10 cellular contexts compared by ENCODE assay signal in the genomic region with DNA sequence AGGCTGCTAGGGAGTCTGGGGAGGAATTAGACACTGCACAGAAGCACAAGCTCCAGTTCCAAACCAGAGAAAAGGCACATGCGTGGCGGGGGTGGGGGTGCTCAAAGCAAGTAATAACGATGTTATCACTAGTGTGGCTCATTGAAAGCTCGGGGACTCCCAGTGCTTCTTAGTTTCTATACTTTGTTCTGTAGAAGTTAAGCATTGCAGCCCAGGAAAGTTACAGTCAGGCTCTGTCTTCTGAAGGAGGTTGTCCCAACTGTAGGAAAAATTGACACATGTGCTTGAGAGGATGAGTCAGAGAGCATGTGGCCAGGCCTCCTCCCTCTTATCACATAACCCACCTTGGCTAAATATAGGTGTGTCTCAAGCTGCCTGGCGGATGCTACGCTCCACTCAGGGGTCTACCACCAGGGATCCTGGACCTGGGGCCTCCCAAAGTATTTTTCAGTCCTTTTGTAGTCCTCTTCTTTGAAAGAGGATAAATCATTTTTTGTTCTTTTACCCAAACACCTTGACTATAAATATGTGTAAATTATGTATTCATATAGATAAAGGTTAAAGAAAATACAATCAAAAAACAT. TPM values are rescaled to one million over a fixed set of nuclear protein-coding genes. Genes with fewer than 3 reads are reported as not detected.
DNase-seq lines count a peak whose midpoint lies in the region; FAIRE-seq and TF ChIP-seq lines count a peak whose summit lies in the region.
"Had no signal": no experiment of that assay in that cellular context is flagged by ENCODE, and none has a peak within 500 bp of the region (broad histone marks: within the 10 kb centered on the region; RNA-seq: fewer than 3 reads in every experiment).

No MANE protein-coding gene starts in this region.

- peak overlapping the region; percentile 61 for H3K4me3 Mint-ChIP-seq in activated CD4-positive, alpha-beta T cell treated with anti-CD3 and anti-CD28 coated beads, Interleukin-2, amount 10 ng/mL, durations not matched to agents 24 days and 14 days

- intact Hi-C loops in activated CD4-positive, alpha-beta T cell treated with anti-CD3 and anti-CD28 coated beads, Interleukin-2, amount 10 ng/mL, durations not matched to agents 24 days and 14 days (cut with micrococcal nuclease) = loop anchor here (1.0 to 5.0 kb wide), 9 partner anchors 10 to 929 kb away; a partner anchor contains a TSS
- intact Hi-C loops in testis (cut with DNase I; ENCODE audit: low total_unique reads) = no loop called here

- no peaks in the 10 kb centered on the region for H3K9me3 ChIP-seq in testis

- H3K4me3 ChIP-seq in fibroblast of the aortic adventitia (ENCODE audit: low read depth, low read length) (peak overlapping the region; percentile 10), testis (no peak overlapping the region)
- H3K4me3 ChIP-seq: skin epidermis had no signal

- no peak for FAIRE-seq in HTR-8/SVneo (lab: Jason Lieb, UNC)

- no peaks in the 10 kb centered on the region for H3K9me3 Mint-ChIP-seq in activated CD4-positive, alpha-beta T cell treated with anti-CD3 and anti-CD28 coated beads, Interleukin-2, amount 10 ng/mL, durations not matched to agents 24 days and 14 days

- no peak for TF ChIP-seq POLR2A in testis (IDR thresholded peaks at IDR 0.05)

- DNase-seq in activated CD4-positive, alpha-beta T cell treated with anti-CD3 and anti-CD28 coated beads for 24 hours (ENCODE audit: low read depth in 2 of 2) = peak; percentile 54 to 63
- DNase-seq in activated CD4-positive, alpha-beta T cell treated with anti-CD3 and anti-CD28 coated beads for 1 hour = no peak
- DNase-seq in activated CD4-positive, alpha-beta T cell treated with anti-CD3 and anti-CD28 coated beads, Interleukin-2, amount 10 ng/mL, durations not matched to agents 24 days and 14 days = peak; percentile 77
- DNase-seq in fibroblast of the aortic adventitia (ENCODE audit: low read depth) = peak; percentile 60
- DNase-seq in stimulated activated CD4-positive, alpha-beta T cell treated with anti-CD3 and anti-CD28 coated beads, Interleukin-1b, Interleukin-23, amount 100 ng/mL, for 48 hours = peak; percentile 80
- DNase-seq in NCI-H187 treated with DMSO at 0.1 percent for 48 hours (lab: John Stamatoyannopoulos, UW) = no peak
- DNase-seq in HTR-8/SVneo (ENCODE audit: insufficient read length, low spot score) = no peak
- no peak for DNase-seq in testis

- H3K27me3 Mint-ChIP-seq in activated CD4-positive, alpha-beta T cell treated with anti-CD3 and anti-CD28 coated beads, Interleukin-2, amount 10 ng/mL, durations not matched to agents 24 days and 14 days = no peaks in the 10 kb centered on the region

- no peak overlapping the region for H3K27ac ChIP-seq in testis

- H3K4me1 ChIP-seq in testis = no peaks in the 10 kb centered on the region

- no peak for TF ChIP-seq CTCF in fibroblast of the aortic adventitia (IDR thresholded peaks at IDR 0.05; ENCODE audit: insufficient read depth, low read length)
- no peak for TF ChIP-seq CTCF in testis (IDR thresholded peaks at IDR 0.05)

- H3K36me3 Mint-ChIP-seq in activated CD4-positive, alpha-beta T cell treated with anti-CD3 and anti-CD28 coated beads, Interleukin-2, amount 10 ng/mL, durations not matched to agents 24 days and 14 days (ENCODE audit: low read depth) = no peaks in the 10 kb centered on the region

- H3K27me3 ChIP-seq in testis = no peaks in the 10 kb centered on the region

- 57 to 70% methylated on average over 6 of the region's 6 CpGs for WGBS in testis, 2 donors

- peaks cover 34% of the 10 kb centered on the region for H3K4me1 Mint-ChIP-seq in activated CD4-positive, alpha-beta T cell treated with anti-CD3 and anti-CD28 coated beads, Interleukin-2, amount 10 ng/mL, durations not matched to agents 24 days and 14 days

- H3K36me3 ChIP-seq in testis (ENCODE audit: low read depth, missing control alignments) = no peaks in the 10 kb centered on the region

- peak overlapping the region; percentile 89 for H3K27ac Mint-ChIP-seq in activated CD4-positive, alpha-beta T cell treated with anti-CD3 and anti-CD28 coated beads, Interleukin-2, amount 10 ng/mL, durations not matched to agents 24 days and 14 days

RNA-seq across cellular contexts. Expression of a gene that starts 3.8 kb away (rescaled TPM):
- total RNA-seq in activated CD4-positive, alpha-beta T cell treated with anti-CD3 and anti-CD28 coated beads, Interleukin-2, amount 10 ng/mL, durations not matched to agents 24 days and 14 days = not detected in 2 replicates
- 11.4 and 38.3 TPM in 2 replicates for total RNA-seq in fibroblast of the aortic adventitia (ENCODE audit: low replicate concordance)
- total RNA-seq in testis = under 1 TPM; 0.06 to 0.08 TPM
- 0.45 TPM for polyA plus RNA-seq in testis (ENCODE audit: insufficient read depth, low read depth, low replicate concordance)
- total RNA-seq: T-helper 1 cell treated with Interleukin-12 subunit alpha and Interleukin-12 subunit beta and Interleukin-4 antibody, amounts not matched to agents 30 ng/mL and 1 ng/mL, for 36 hours had no signal

Comparison
In these comparisons a context has a peak if more than half of its experiments do, and no peak if none do; other contexts are left out.
1. DNase-seq: peak in activated CD4-positive, alpha-beta T cell treated with anti-CD3 and anti-CD28 coated beads for 24 hours (2 of 2), activated CD4-positive, alpha-beta T cell treated with anti-CD3 and anti-CD28 coated beads, Interleukin-2, amount 10 ng/mL, durations not matched to agents 24 days and 14 days (single experiment), fibroblast of the aortic adventitia (single experiment) and stimulated activated CD4-positive, alpha-beta T cell treated with anti-CD3 and anti-CD28 coated beads, Interleukin-1b, Interleukin-23, amount 100 ng/mL, for 48 hours (single experiment); none in activated CD4-positive, alpha-beta T cell treated with anti-CD3 and anti-CD28 coated beads for 1 hour (single experiment), NCI-H187 treated with DMSO at 0.1 percent for 48 hours (single experiment), HTR-8/SVneo (single experiment) and testis (single experiment).
2. RNA of a gene that starts 3.8 kb away (total RNA-seq): 11.4 to 38.3 TPM in fibroblast of the aortic adventitia; 0.06 to 0.08 TPM in testis and not detected in activated CD4-positive, alpha-beta T cell treated with anti-CD3 and anti-CD28 coated beads, Interleukin-2, amount 10 ng/mL, durations not matched to agents 24 days and 14 days; every median in the first group is over 10 times any median in the second.